In genomic region chr14:78196323-78196722, GRCh38 we compare ENCODE assay signal across 1 cellular context.
TF ChIP-seq lines count a peak whose summit lies in the region.

No MANE protein-coding gene starts in this region.

TF ChIP-seq in H1, 55 proteins besides CTCF, POLR2A, EP300 and RAD21:
- TF ChIP-seq SAP30 (IDR thresholded peaks at IDR 0.05; ENCODE audit: insufficient read depth, insufficient replicate concordance, low read length), result no peak
- TF ChIP-seq MAX (IDR thresholded peaks at IDR 0.05), result no peak
- TF ChIP-seq RNF2 (IDR thresholded peaks at IDR 0.05; ENCODE audit: borderline replicate concordance, low read depth, low read length, missing control alignments, poor library complexity, severe bottlenecking), result no peak
- TF ChIP-seq CEBPB (IDR thresholded peaks at IDR 0.05; ENCODE audit: low read depth, low read length), result no peak
- TF ChIP-seq ATF3 (IDR thresholded peaks at IDR 0.05; ENCODE audit: insufficient read depth, low read depth, low read length), result no peak
- no peak for TF ChIP-seq HDAC6 (IDR thresholded peaks at IDR 0.05; ENCODE audit: low read depth, low read length)
- TF ChIP-seq ASH2L (IDR thresholded peaks at IDR 0.05; ENCODE audit: low read length), result no peak
- TF ChIP-seq CREB1 (IDR thresholded peaks at IDR 0.05), result no peak
- no peak for TF ChIP-seq GTF2F1 (IDR thresholded peaks at IDR 0.05; ENCODE audit: borderline replicate concordance, low read depth, low read length)
- no peak for TF ChIP-seq TCF12 (IDR thresholded peaks at IDR 0.05; ENCODE audit: low read depth, low read length)
- TF ChIP-seq FOSL1 (IDR thresholded peaks at IDR 0.05; ENCODE audit: insufficient read depth, low read depth, low read length), result no peak
- TF ChIP-seq NANOG (IDR thresholded peaks at IDR 0.05; ENCODE audit: insufficient read depth, low read depth, low read length, poor library complexity, severe bottlenecking), result no peak
- no peak for TF ChIP-seq ATF2 (IDR thresholded peaks at IDR 0.05; ENCODE audit: low read length)
